In genomic region chr2:66436546-66436945, GRCh38 we compare ENCODE assay signal across 9 cellular contexts. TPM values are rescaled to one million over a fixed set of nuclear protein-coding genes. Genes with fewer than 3 reads are reported as not detected.
DNase-seq lines count a peak whose midpoint lies in the region; ATAC-seq, FAIRE-seq and TF ChIP-seq lines count a peak whose summit lies in the region.
"Had no signal": no experiment of that assay in that cellular context is flagged by ENCODE, and none has a peak within 500 bp of the region (broad histone marks: within the 10 kb centered on the region; RNA-seq: fewer than 3 reads in every experiment).

No MANE protein-coding gene starts in this region.

- DNase-seq in Peyer's patch (no peak), fibroblast of the aortic adventitia (ENCODE audit: low read depth) (peak; percentile 31), pancreas (no peak), AG08395 (ENCODE audit: low spot score) (no peak), medulla oblongata (ENCODE audit: extremely low spot score) (no peak), SK-N-DZ (ENCODE audit: low spot score) (no peak), GOT3 (lab: John Stamatoyannopoulos, UW) (no peak)

- no peak for TF ChIP-seq POLR2A in Peyer's patch (IDR thresholded peaks at IDR 0.05)

- H3K27ac ChIP-seq in ACC112 (ENCODE audit: low read depth, low read length) (peak overlapping the region; percentile 72), Peyer's patch (peak overlapping the region in 2 of 4 donors; percentile 32 to 94), pancreas (peak overlapping the region; percentile 87 to 99 (median 92))

- FAIRE-seq in pancreas (lab: Jason Lieb, UNC) = no peak
- FAIRE-seq: GM18507 had no signal

- peaks cover 8% of the 10 kb centered on the region for H3K4me1 ChIP-seq in ACC112 (ENCODE audit: control insufficient read depth, insufficient read depth, low read length, unreplicated experiment)
- peaks cover 0 to 11% (median 0%) of the 10 kb centered on the region in 4 donors for H3K4me1 ChIP-seq in Peyer's patch
- no peaks in the 10 kb centered on the region for H3K4me1 ChIP-seq in pancreas

- H3K79me2 ChIP-seq in ACC112 (ENCODE audit: control insufficient read depth, insufficient read depth, low read length, unreplicated experiment) = peaks cover 54% of the 10 kb centered on the region

- H3K9me3 ChIP-seq in Peyer's patch = no peaks in the 10 kb centered on the region
- no peaks in the 10 kb centered on the region for H3K9me3 ChIP-seq in pancreas

- no peak for ATAC-seq in pancreas

- no peaks in the 10 kb centered on the region for H3K27me3 ChIP-seq in ACC112 (ENCODE audit: insufficient read depth, low read length)
- H3K27me3 ChIP-seq in Peyer's patch = no peaks in the 10 kb centered on the region
- no peaks in the 10 kb centered on the region for H3K27me3 ChIP-seq in pancreas

- no peak for TF ChIP-seq CTCF in Peyer's patch (IDR thresholded peaks at IDR 0.05)
- no peak for TF ChIP-seq CTCF in fibroblast of the aortic adventitia (IDR thresholded peaks at IDR 0.05; ENCODE audit: insufficient read depth, low read length)
- TF ChIP-seq CTCF in pancreas (IDR thresholded peaks at IDR 0.05) = no peak

- intact Hi-C loops in pancreas (cut with DNase I) = loop anchor here in 1 of 3 donors (5.0 to 10.0 kb wide), 2 partner anchors 141 to 778 kb away; no protein-coding TSS in a partner anchor

- no peaks in the 10 kb centered on the region for H3K36me3 ChIP-seq in ACC112 (ENCODE audit: insufficient read depth, low read length)
- no peaks in the 10 kb centered on the region for H3K36me3 ChIP-seq in Peyer's patch
- no peaks in the 10 kb centered on the region for H3K36me3 ChIP-seq in pancreas

- peak overlapping the region; percentile 12 for H2AFZ ChIP-seq in ACC112 (ENCODE audit: low read length, unreplicated experiment)

- 3 to 4% methylated on average over 2 of the region's 2 CpGs for WGBS in pancreas, 2 donors

- H3K4me3 ChIP-seq in ACC112 (ENCODE audit: low read depth, low read length) = peak overlapping the region; percentile 96
- H3K4me3 ChIP-seq in Peyer's patch = peak overlapping the region in 3 of 4 donors; percentile 33 to 60 (median 34)
- peak overlapping the region; percentile 93 for H3K4me3 ChIP-seq in fibroblast of the aortic adventitia (ENCODE audit: low read depth, low read length)
- H3K4me3 ChIP-seq in pancreas = peak overlapping the region; percentile 43 to 74 (median 66)

RNA-seq across cellular contexts. Expression of gene MEIS1, which starts 1.6 kb away (rescaled TPM):
- 10 to 100 TPM in 3 of 4 donors, 1 to 10 TPM in 1; 7.2 to 64.4 (median 16.3) TPM for total RNA-seq in Peyer's patch
- 65.0 and 78.2 TPM in 2 replicates for total RNA-seq in fibroblast of the aortic adventitia (ENCODE audit: low replicate concordance)
- total RNA-seq in pancreas = 100 to 1,000 TPM in 1 of 6 donors, 10 to 100 TPM in 5; 48.6 to 129 (median 60.3) TPM
- polyA plus RNA-seq in pancreas = 10 to 100 TPM; 41.3 to 57.7 TPM
- 64.0 and 65.2 TPM in 2 replicates for polyA plus RNA-seq in SK-N-DZ (2014; cell fraction: cytosol; rRNA removed)
- 93.6 and 97.2 TPM in 2 replicates for polyA plus RNA-seq in SK-N-DZ (2014; cell fraction: nucleus; rRNA removed)

Comparison
In these comparisons a context has a peak if more than half of its experiments do, and no peak if none do; other contexts are left out.
1. H3K4me3 ChIP-seq: peak in every context shown above with its lines; median percentile 96 in ACC112; 93 in fibroblast of the aortic adventitia; 66 in pancreas; 34 in Peyer's patch.